ENCODE assay signal across 8 cellular contexts in the genomic region with DNA sequence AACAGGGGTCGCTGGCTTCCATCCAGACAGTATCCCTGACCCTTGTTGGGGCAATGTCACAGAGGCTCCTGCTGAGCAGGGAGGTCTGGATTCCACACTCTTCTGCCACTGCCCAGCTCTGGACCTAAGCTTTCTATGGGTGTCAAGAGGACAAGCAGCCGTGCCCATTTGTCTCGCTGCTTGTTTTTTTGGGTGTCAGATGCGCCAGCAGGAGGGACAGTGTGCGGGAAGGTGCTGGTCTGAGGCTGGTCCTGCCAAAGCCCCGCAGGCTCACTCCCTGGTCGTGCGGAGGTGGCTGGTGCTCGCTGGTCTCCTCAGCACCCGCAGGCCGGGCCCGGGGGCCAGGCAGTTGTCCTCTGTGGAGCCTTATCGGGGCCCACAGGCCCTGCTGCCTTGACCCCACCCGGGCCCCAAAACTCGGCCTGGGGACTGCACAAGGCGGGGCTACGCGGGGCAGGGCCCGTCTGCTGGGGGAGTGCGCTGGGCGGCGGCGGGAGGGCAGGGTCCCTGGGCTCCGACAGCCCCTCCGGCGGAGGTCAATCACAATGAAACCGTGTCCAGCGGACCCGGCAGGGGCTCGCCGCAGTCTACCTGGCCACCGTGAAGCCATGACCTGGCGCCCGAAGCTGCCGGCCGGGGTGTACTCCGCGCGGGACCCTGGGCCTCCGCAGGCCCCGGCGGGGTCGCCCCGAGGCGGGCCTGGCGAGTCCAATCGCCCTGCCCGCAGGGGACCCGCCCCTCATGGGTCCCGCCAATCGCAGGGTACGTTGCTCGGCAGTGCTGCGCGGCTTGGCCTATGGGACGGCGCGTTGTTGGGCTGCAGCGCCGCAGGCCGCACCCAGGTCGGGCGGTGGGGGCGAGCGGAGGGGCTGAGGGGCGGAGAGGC. TPM values are rescaled to one million over a fixed set of nuclear protein-coding genes. Genes with fewer than 3 reads are reported as not detected.
DNase-seq lines count a peak whose midpoint lies in the region; ATAC-seq, FAIRE-seq and TF ChIP-seq lines count a peak whose summit lies in the region.

A gene with protein sequence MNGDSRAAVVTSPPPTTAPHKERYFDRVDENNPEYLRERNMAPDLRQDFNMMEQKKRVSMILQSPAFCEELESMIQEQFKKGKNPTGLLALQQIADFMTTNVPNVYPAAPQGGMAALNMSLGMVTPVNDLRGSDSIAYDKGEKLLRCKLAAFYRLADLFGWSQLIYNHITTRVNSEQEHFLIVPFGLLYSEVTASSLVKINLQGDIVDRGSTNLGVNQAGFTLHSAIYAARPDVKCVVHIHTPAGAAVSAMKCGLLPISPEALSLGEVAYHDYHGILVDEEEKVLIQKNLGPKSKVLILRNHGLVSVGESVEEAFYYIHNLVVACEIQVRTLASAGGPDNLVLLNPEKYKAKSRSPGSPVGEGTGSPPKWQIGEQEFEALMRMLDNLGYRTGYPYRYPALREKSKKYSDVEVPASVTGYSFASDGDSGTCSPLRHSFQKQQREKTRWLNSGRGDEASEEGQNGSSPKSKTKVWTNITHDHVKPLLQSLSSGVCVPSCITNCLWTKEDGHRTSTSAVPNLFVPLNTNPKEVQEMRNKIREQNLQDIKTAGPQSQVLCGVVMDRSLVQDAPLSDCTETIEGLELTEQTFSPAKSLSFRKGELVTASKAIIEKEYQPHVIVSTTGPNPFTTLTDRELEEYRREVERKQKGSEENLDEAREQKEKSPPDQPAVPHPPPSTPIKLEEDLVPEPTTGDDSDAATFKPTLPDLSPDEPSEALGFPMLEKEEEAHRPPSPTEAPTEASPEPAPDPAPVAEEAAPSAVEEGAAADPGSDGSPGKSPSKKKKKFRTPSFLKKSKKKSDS (plus strand): TSS at position 822 of the 886 bp plus-strand sequence. CDS start 32,072 bp downstream, outside the sequence.

- H3K23ac ChIP-seq in H1 (ENCODE audit: insufficient read length) (no peak within 1 kb of the TSS), mesendoderm (ENCODE audit: low read length) (peak within 1 kb of the TSS; percentile 91)

- no peaks in the 10 kb centered on the region for H3K9me3 ChIP-seq in CD4-positive, alpha-beta memory T cell (ENCODE audit: control insufficient read depth in 1 of 2, low read length in 2 of 2)
- no peaks in the 10 kb centered on the region for H3K9me3 ChIP-seq in H1 (ENCODE audit: insufficient read depth in 2 of 2, low read depth in 1 of 2, low read length in 1 of 2)

- H4K20me1 ChIP-seq in H1 (replicated peaks in 1 of 2; ENCODE audit: control insufficient read depth in 1 of 2, insufficient read depth in 2 of 2, low read length in 2 of 2): peaks cover 0 to under 1% of the 10 kb centered on the region in 2 experiments

- no peak for FAIRE-seq in H1 (lab: Jason Lieb, UNC)

- H3K36me3 ChIP-seq in CD4-positive, alpha-beta memory T cell (ENCODE audit: insufficient read depth, low read length): no peaks in the 10 kb centered on the region
- H3K36me3 ChIP-seq in H1 (ENCODE audit: control insufficient read depth in 2 of 4, insufficient read depth in 4 of 4, low read length in 3 of 4): no peaks in the 10 kb centered on the region
- H3K36me3 ChIP-seq in mesendoderm (ENCODE audit: control insufficient read depth, insufficient read depth, low read length): no peaks in the 10 kb centered on the region

- peaks cover 71% of the 10 kb centered on the region for H3K4me1 ChIP-seq in CD4-positive, alpha-beta memory T cell (ENCODE audit: insufficient read depth, low read length)
- H3K4me1 ChIP-seq in H1 (replicated peaks in 1 of 4; ENCODE audit: control insufficient read depth in 3 of 4, insufficient read depth in 4 of 4, low read length in 3 of 4): peaks cover 0 to 2% (median under 1%) of the 10 kb centered on the region in 4 experiments; a peak in 3 of 7 replicates
- H3K4me1 ChIP-seq in mesendoderm (ENCODE audit: control insufficient read depth, low read depth, low read length): peaks cover 4% of the 10 kb centered on the region

- no peak within 1 kb of the TSS for H3K4ac ChIP-seq in H1 (replicated peaks; ENCODE audit: insufficient read length, low read depth, low read length)
- peak within 1 kb of the TSS; percentile 99 for H3K4ac ChIP-seq in mesendoderm (ENCODE audit: low read depth, low read length)

- peak within 1 kb of the TSS; percentile 84 for H3K27ac ChIP-seq in CD4-positive, alpha-beta memory T cell (ENCODE audit: low read depth, low read length)
- H3K27ac ChIP-seq in H1 (ENCODE audit: low read depth, low read length): no peak within 1 kb of the TSS
- peak within 1 kb of the TSS; percentile 86 for H3K27ac ChIP-seq in mesendoderm (ENCODE audit: low read depth, low read length)

- H4K5ac ChIP-seq in H1 (ENCODE audit: insufficient read length, low read depth, low read length) (peak within 1 kb of the TSS; percentile 83), mesendoderm (ENCODE audit: low read length) (no peak within 1 kb of the TSS)

- TF ChIP-seq RAD21 in H1 (IDR thresholded peaks at IDR 0.05 in 1 of 2, conservative IDR thresholded peaks at IDR 0.05 in 1 of 2; ENCODE audit: low read depth in 2 of 2, low read length in 2 of 2): no peak

- H2BK15ac ChIP-seq in H1 (ENCODE audit: low read length): 0 out of 2 replicates have a peak within 1 kb of the TSS, but pooled peaks have one; percentile 72
- H2BK15ac ChIP-seq in mesendoderm (replicated peaks; ENCODE audit: low read depth): no peak within 1 kb of the TSS

- 1% methylated on average over 51 of the region's 66 CpGs; no CpG with 5 or more reads in 1 of the 2 experiments for WGBS in H1 (ENCODE audit: extremely low coverage in 1 of 2, insufficient coverage in 1 of 2, insufficient read length in 1 of 2, insufficient replicate concordance in 2 of 2, low coverage in 1 of 2, low lambda C conversion rate in 2 of 2, missing lambda C conversion rate in 1 of 2), 2 experiments
- no CpG with 5 or more reads among the region's 66 CpGs for WGBS in mesendoderm (ENCODE audit: extremely low coverage, insufficient coverage, low lambda C conversion rate)

- H2AFZ ChIP-seq in H1 (ENCODE audit: low read length): 0 out of 2 replicates have a peak within 1 kb of the TSS, but pooled peaks have one; percentile 8

- H3K18ac ChIP-seq in H1 (ENCODE audit: extremely low read depth, low read length): peak within 1 kb of the TSS; percentile 83; the same call in 1 of the 2 replicates
- peak within 1 kb of the TSS; percentile 98 for H3K18ac ChIP-seq in mesendoderm (ENCODE audit: low read length)

- TF ChIP-seq EP300 in H1 (IDR thresholded peaks at IDR 0.05; ENCODE audit: borderline replicate concordance in 1 of 2, low read depth in 2 of 2, low read length in 2 of 2): 0 out of 3 replicates have a peak, but pooled peaks of 1 of the 2 experiments have one; percentile 11

- H3K9me3 Mint-ChIP-seq in CD4-positive, alpha-beta memory T cell: peaks cover 0 to 1% (median 0%) of the 10 kb centered on the region in 8 donors

- peaks cover 4 to 7% of the 10 kb centered on the region in 2 donors for H3K36me3 Mint-ChIP-seq in CD4-positive, alpha-beta memory T cell

- POLR2A ChIA-PET in CD4-positive, alpha-beta memory T cell (lab: Charles Lee; ENCODE audit: partially characterized antibody): interaction anchor here (0.6 to 2.9 kb wide), 11 partner anchors 9 to 83 kb away, joined by 3 to 15 read pairs (median 4); no protein-coding TSS in a partner anchor
- POLR2A ChIA-PET in H1 (lab: Charles Lee; ENCODE audit: partially characterized antibody): interaction anchor here (1.0 to 1.9 kb wide), 5 partner anchors 10 to 87 kb away, joined by 3 to 6 read pairs (median 3); no protein-coding TSS in a partner anchor

- peaks cover 8% of the 10 kb centered on the region for H3K23me2 ChIP-seq in H1 (ENCODE audit: low read depth, low read length)

- no peak within 1 kb of the TSS for H2AK5ac ChIP-seq in H1 (ENCODE audit: low read depth, low read length)
- H2AK5ac ChIP-seq in mesendoderm (ENCODE audit: low read length): peak within 1 kb of the TSS; percentile 74

- H2BK120ac ChIP-seq in H1 (replicated peaks; ENCODE audit: low read depth, low read length): no peak within 1 kb of the TSS
- peak within 1 kb of the TSS; percentile 97 for H2BK120ac ChIP-seq in mesendoderm (ENCODE audit: low read depth, low read length)

- H3K9ac ChIP-seq in H1 (replicated peaks in 1 of 4; ENCODE audit: extremely low read depth in 1 of 4, low read depth in 3 of 4, low read length in 3 of 4): peak within 1 kb of the TSS; percentile 51 to 85 (median 66)
- peak within 1 kb of the TSS; percentile 89 for H3K9ac ChIP-seq in mesendoderm (ENCODE audit: low read length)

- CTCF ChIA-PET in CD4-positive, alpha-beta memory T cell (lab: Charles Lee; ENCODE audit: partially characterized antibody): no interaction called here
- CTCF ChIA-PET in H1 (lab: Charles Lee; ENCODE audit: partially characterized antibody): no interaction called here

- H3K4me3 ChIP-seq in CD4-positive, alpha-beta memory T cell (ENCODE audit: low read length in 2 of 2): peak within 1 kb of the TSS; percentile 72 to 81
- H3K4me3 ChIP-seq in H1 (ENCODE audit: extremely low read depth in 1 of 4, insufficient read depth in 2 of 4, low read depth in 3 of 4, low read length in 4 of 4) (peak within 1 kb of the TSS; percentile 78 to 94 (median 86)), mesendoderm (ENCODE audit: low read length) (peak within 1 kb of the TSS; percentile 77)

- H3K79me1 ChIP-seq in H1 (ENCODE audit: low read depth, low read length) (peaks cover 4% of the 10 kb centered on the region; the same call in 1 of the 2 replicates), mesendoderm (ENCODE audit: low read length) (no peaks in the 10 kb centered on the region)

- no peak within 1 kb of the TSS for H2BK20ac ChIP-seq in H1 (ENCODE audit: low read length)

- H4K91ac ChIP-seq in H1 (replicated peaks; ENCODE audit: insufficient read length, low read length): no peak within 1 kb of the TSS

- H3K4me3 Mint-ChIP-seq in CD4-positive, alpha-beta memory T cell: peak within 1 kb of the TSS; percentile 90 to 98 (median 94)

- peak in 1 of 2 experiments; percentile 72; a peak in 2 of 3 replicates for TF ChIP-seq POLR2A in H1 (IDR thresholded peaks at IDR 0.05; ENCODE audit: control extremely low read depth in 1 of 2, low read depth in 2 of 2, low read length in 2 of 2)

- H3K4me1 Mint-ChIP-seq in CD4-positive, alpha-beta memory T cell: peaks cover 38 to 72% (median 47%) of the 10 kb centered on the region in 4 donors

- peak; percentile 87 to 99 (median 93) for DNase-seq in CD4-positive, alpha-beta memory T cell
- DNase-seq in NK-92 (lab: John Stamatoyannopoulos, UW; ENCODE audit: unreplicated experiment) (peak; percentile 39), H1 (ENCODE audit: low read depth in 1 of 2, low spot score in 2 of 2) (peak; percentile 82 to 100), mesendoderm (peak; percentile 95)
- peak; percentile 96 to 99 (median 98) for DNase-seq in activated CD8-positive, alpha-beta memory T cell treated with anti-CD3 and anti-CD28 coated beads for 48 hours (ENCODE audit: low read depth in 2 of 3, low spot score in 2 of 3)
- DNase-seq in stimulated activated CD8-positive, alpha-beta memory T cell treated with anti-CD3 and anti-CD28 coated beads, Interleukin-12 subunit alpha, Interleukin-12 subunit beta, amount 100 ng/mL, for 4 hours (ENCODE audit: low read depth): peak; percentile 95

- no peaks in the 10 kb centered on the region for H3K27me3 ChIP-seq in CD4-positive, alpha-beta memory T cell (ENCODE audit: insufficient read depth, low read length)
- H3K27me3 ChIP-seq in H1 (replicated peaks in 1 of 4; ENCODE audit: control insufficient read depth in 3 of 4, extremely low read depth in 1 of 4, insufficient read depth in 3 of 4, low read length in 3 of 4) (no peaks in the 10 kb centered on the region), mesendoderm (ENCODE audit: insufficient read depth, low read length, poor library complexity) (no peaks in the 10 kb centered on the region)

- no peaks in the 10 kb centered on the region for H3K27me3 Mint-ChIP-seq in CD4-positive, alpha-beta memory T cell

- intact Hi-C loops in CD4-positive, alpha-beta memory T cell (cut with micrococcal nuclease): loop anchor here (1.0 to 5.0 kb wide), 3 partner anchors 86 to 120 kb away; partner anchors contain the start of genes GRK4, NOP14 and TNIP2

- H4K8ac ChIP-seq in H1 (ENCODE audit: extremely low read depth, insufficient read depth, low read length): peak within 1 kb of the TSS; percentile 81
- H4K8ac ChIP-seq in mesendoderm (ENCODE audit: low read depth, low read length): peak within 1 kb of the TSS; percentile 100

- peak within 1 kb of the TSS; percentile 93 to 97 (median 95) for H3K27ac Mint-ChIP-seq in CD4-positive, alpha-beta memory T cell

- peaks cover 7 to 39% of the 10 kb centered on the region in 2 experiments for H3K79me2 ChIP-seq in H1 (ENCODE audit: control insufficient read depth in 1 of 2, insufficient read depth in 2 of 2, low read length in 2 of 2)
- peaks cover 32% of the 10 kb centered on the region for H3K79me2 ChIP-seq in mesendoderm (ENCODE audit: control insufficient read depth, insufficient read depth, low read length)

- H2BK12ac ChIP-seq in H1 (ENCODE audit: low read depth, low read length): no peak within 1 kb of the TSS

- no peak for TF ChIP-seq CTCF in H1 (IDR thresholded peaks at IDR 0.05; ENCODE audit: control extremely low read depth in 1 of 3, insufficient read depth in 1 of 3, low read depth in 1 of 3, low read length in 3 of 3)

- H2BK5ac ChIP-seq in H1 (ENCODE audit: low read depth, low read length) (peak within 1 kb of the TSS; percentile 69), mesendoderm (ENCODE audit: low read length) (peak within 1 kb of the TSS; percentile 52)

- peak; percentile 91 for ATAC-seq in GM19372 (IDR thresholded peaks at IDR 0.05; ENCODE audit: low read depth, unreplicated experiment)
- peak; percentile 80 for ATAC-seq in HG03521 (IDR thresholded peaks at IDR 0.05; ENCODE audit: unreplicated experiment)

- H3K4me2 ChIP-seq in H1 (ENCODE audit: insufficient read depth in 1 of 2, low read depth in 2 of 2, low read length in 2 of 2) (peak within 1 kb of the TSS; percentile 80 to 91), mesendoderm (ENCODE audit: low read length) (peak within 1 kb of the TSS; percentile 99)

- peak within 1 kb of the TSS; percentile 87 for H3K56ac ChIP-seq in H1 (replicated peaks; ENCODE audit: insufficient read length, low read depth, low read length)
- H3K56ac ChIP-seq in mesendoderm (ENCODE audit: low read length): peak within 1 kb of the TSS; percentile 98

- no peak within 1 kb of the TSS for H3K14ac ChIP-seq in H1 (ENCODE audit: insufficient read length)

RNA-seq across cellular contexts. Expression of the gene that starts here (rescaled TPM):
- 100 to 1,000 TPM; 289 to 293 TPM for total RNA-seq in CD4-positive, alpha-beta memory T cell
- 100 to 1,000 TPM; 159 to 171 TPM for polyA plus RNA-seq in CD4-positive, alpha-beta memory T cell
- total RNA-seq in H1 (2021; fragmentation: NEBNext Ultra II Directional; extraction: Animal tissue kit (Norgen Biotek cat#: 25700)): 132 and 143 TPM in 2 replicates
- 113 and 219 TPM in 2 replicates for polyA plus RNA-seq in H1 (2011; rRNA removed)
- 94.0 TPM for polyA plus RNA-seq in H1 (2011; cell fraction: cytosol; rRNA removed)
- 253 TPM for polyA plus RNA-seq in H1 (2011; cell fraction: nucleus; rRNA removed)
- 98.4 to 131 TPM (median 126 TPM) in 4 replicates for polyA plus RNA-seq in H1 (2012, experiment 1 of 2)
- 79.3 TPM for polyA plus RNA-seq in H1 (2012, experiment 2 of 2)
- 150 TPM for polyA plus RNA-seq in H1 (2013, experiment 1 of 2)
- 143 TPM for polyA plus RNA-seq in H1 (2013, experiment 2 of 2)
- polyA minus RNA-seq in H1 (2011; rRNA and poly(A)+ RNA removed): 76.5 and 77.9 TPM in 2 replicates
- polyA minus RNA-seq in H1 (2011; cell fraction: cytosol; rRNA and poly(A)+ RNA removed): 51.5 TPM
- 72.5 TPM for polyA minus RNA-seq in H1 (2011; cell fraction: nucleus; rRNA and poly(A)+ RNA removed)
- 202 TPM for polyA plus RNA-seq in mesendoderm (2013, experiment 1 of 2)
- 195 TPM for polyA plus RNA-seq in mesendoderm (2013, experiment 2 of 2)

Comparison
In these comparisons a context has a peak if more than half of its experiments do, and no peak if none do; other contexts are left out.
1. DNase-seq: peak in every context shown above with its lines; median percentile 98 in activated CD8-positive, alpha-beta memory T cell treated with anti-CD3 and anti-CD28 coated beads for 48 hours; 95 in mesendoderm; 95 in stimulated activated CD8-positive, alpha-beta memory T cell treated with anti-CD3 and anti-CD28 coated beads, Interleukin-12 subunit alpha, Interleukin-12 subunit beta, amount 100 ng/mL, for 4 hours; 93 in CD4-positive, alpha-beta memory T cell; 91 in H1; 39 in NK-92.